ENCODE assay signal across 12 cellular contexts in genomic region chr6:16438677-16439615, GRCh38.
A peak's percentile ranks its signal among the peaks of the same experiment; 100 is the strongest.
DNase-seq lines count a peak whose midpoint lies in the region; ATAC-seq and TF ChIP-seq lines count a peak whose summit lies in the region.
"Had no signal": no experiment of that assay in that cellular context is flagged by ENCODE, and none has a peak within 500 bp of the region (broad histone marks: within the 10 kb centered on the region; RNA-seq: fewer than 3 reads in every experiment).

No MANE protein-coding gene starts in this region.

- TF ChIP-seq CTCF in fibroblast of mammary gland (conservative IDR thresholded peaks at IDR 0.05; ENCODE audit: control insufficient read depth, insufficient read depth, low read depth, low read length) (no peak), thoracic aorta (IDR thresholded peaks at IDR 0.05) (no peak), body of pancreas (IDR thresholded peaks at IDR 0.05) (no peak)

- POLR2A ChIA-PET in T-cell (lab: Charles Lee): interaction anchor here (0.5 to 1.6 kb wide), 3 partner anchors 18 to 1155 kb away, joined by 3 to 9 read pairs (median 7); no protein-coding TSS in a partner anchor

- H3K36me3 ChIP-seq in thoracic aorta (no peaks in the 10 kb centered on the region), body of pancreas (replicated peaks in 1 of 2; ENCODE audit: insufficient read depth in 1 of 2, low read depth in 2 of 2) (no peaks in the 10 kb centered on the region)

- H3K4me3 ChIP-seq in fibroblast of mammary gland (ENCODE audit: control insufficient read depth, low read depth, low read length): no peak overlapping the region
- H3K4me3 ChIP-seq in thoracic aorta: no peak overlapping the region
- H3K4me3 ChIP-seq in body of pancreas: no peak overlapping the region

- H3K9me3 Mint-ChIP-seq in activated naive CD8-positive, alpha-beta T cell (ENCODE audit: low read depth): no peaks in the 10 kb centered on the region
- peaks cover 5% of the 10 kb centered on the region for H3K9me3 Mint-ChIP-seq in activated naive CD8-positive, alpha-beta T cell treated with anti-CD3 and anti-CD28 coated beads for 36 hours
- H3K9me3 Mint-ChIP-seq in T-cell: no peaks in the 10 kb centered on the region

- peaks cover 29% of the 10 kb centered on the region for H3K36me3 Mint-ChIP-seq in activated naive CD8-positive, alpha-beta T cell
- peaks cover 32% of the 10 kb centered on the region for H3K36me3 Mint-ChIP-seq in activated naive CD8-positive, alpha-beta T cell treated with anti-CD3 and anti-CD28 coated beads for 36 hours
- H3K36me3 Mint-ChIP-seq in T-cell: peaks cover 29% of the 10 kb centered on the region

- CTCF ChIA-PET in T-cell (lab: Charles Lee): interaction anchor here (0.6 to 1.2 kb wide), 9 partner anchors 18 to 332 kb away, joined by 3 to 5 read pairs (median 3); no protein-coding TSS in a partner anchor

- H3K27ac Mint-ChIP-seq in activated naive CD8-positive, alpha-beta T cell: peak overlapping the region; percentile 73
- H3K27ac Mint-ChIP-seq in activated naive CD8-positive, alpha-beta T cell treated with anti-CD3 and anti-CD28 coated beads for 36 hours: no peak overlapping the region
- H3K27ac Mint-ChIP-seq in T-cell: peak overlapping the region; percentile 3 to 24
- H3K27ac Mint-ChIP-seq: memory B cell had no signal

- 62 to 71% methylated on average over 11 to 14 of the region's 14 CpGs for WGBS in body of pancreas, 2 donors

- H3K4me1 ChIP-seq in thoracic aorta (ENCODE audit: control insufficient read depth in 1 of 2, low read depth in 2 of 2): peaks cover 37 to 58% of the 10 kb centered on the region in 2 donors
- H3K4me1 ChIP-seq in body of pancreas: peaks cover 6% of the 10 kb centered on the region

- no peak for DNase-seq in activated naive CD8-positive, alpha-beta T cell treated with anti-CD3 and anti-CD28 coated beads for 36 hours
- DNase-seq in T-cell (no peak), fibroblast of mammary gland (ENCODE audit: low read depth) (peak; percentile 75), thoracic aorta (ENCODE audit: low spot score) (no peak), NCI-H1436 (lab: John Stamatoyannopoulos, UW) (no peak), body of pancreas (no peak)
- DNase-seq: COR-L47, NCI-H69 had no signal

- H3K4me1 Mint-ChIP-seq in activated naive CD8-positive, alpha-beta T cell (ENCODE audit: low read depth): peaks cover 69% of the 10 kb centered on the region
- H3K4me1 Mint-ChIP-seq in activated naive CD8-positive, alpha-beta T cell treated with anti-CD3 and anti-CD28 coated beads for 36 hours: peaks cover 48% of the 10 kb centered on the region
- H3K4me1 Mint-ChIP-seq in T-cell: peaks cover 54 to 74% (median 65%) of the 10 kb centered on the region in 3 donors

- ATAC-seq in T-cell (replicated peaks in 1 of 4): no peak
- no peak for ATAC-seq in thoracic aorta (ENCODE audit: insufficient number of reproducible peaks, low FRiP score, low read depth)
- ATAC-seq in GM21526 (IDR thresholded peaks at IDR 0.05; ENCODE audit: low FRiP score, unreplicated experiment): no peak
- ATAC-seq in body of pancreas: no peak

- H3K4me3 Mint-ChIP-seq in activated naive CD8-positive, alpha-beta T cell: peak overlapping the region; percentile 84
- H3K4me3 Mint-ChIP-seq in activated naive CD8-positive, alpha-beta T cell treated with anti-CD3 and anti-CD28 coated beads for 36 hours: no peak overlapping the region
- peak overlapping the region in 1 of 3 donors; percentile 13 for H3K4me3 Mint-ChIP-seq in T-cell
- H3K4me3 Mint-ChIP-seq: memory B cell had no signal

- no peaks in the 10 kb centered on the region for H3K27me3 Mint-ChIP-seq in activated naive CD8-positive, alpha-beta T cell
- no peaks in the 10 kb centered on the region for H3K27me3 Mint-ChIP-seq in activated naive CD8-positive, alpha-beta T cell treated with anti-CD3 and anti-CD28 coated beads for 36 hours
- H3K27me3 Mint-ChIP-seq in T-cell: no peaks in the 10 kb centered on the region
- H3K27me3 Mint-ChIP-seq: memory B cell had no signal

- intact Hi-C loops in body of pancreas (cut with DNase I): no loop called here

- H3K27me3 ChIP-seq in thoracic aorta (replicated peaks; ENCODE audit: insufficient read depth) (no peaks in the 10 kb centered on the region), body of pancreas (no peaks in the 10 kb centered on the region)

- H3K27ac ChIP-seq in thoracic aorta (peak overlapping the region; percentile 61 to 64), body of pancreas (no peak overlapping the region)
- H3K27ac ChIP-seq: VCaP had no signal

- H3K9me3 ChIP-seq in thoracic aorta: no peaks in the 10 kb centered on the region
- no peaks in the 10 kb centered on the region for H3K9me3 ChIP-seq in body of pancreas

- no peak for TF ChIP-seq POLR2A in body of pancreas (IDR thresholded peaks at IDR 0.05)

Comparison
In these comparisons a context has a peak if more than half of its experiments do, and no peak if none do; other contexts are left out.
1. H3K27ac ChIP-seq: peak in thoracic aorta (2 of 2); none in body of pancreas (0 of 4).